Comparison of ENCODE assay signal across 11 cellular contexts in the genomic region with DNA sequence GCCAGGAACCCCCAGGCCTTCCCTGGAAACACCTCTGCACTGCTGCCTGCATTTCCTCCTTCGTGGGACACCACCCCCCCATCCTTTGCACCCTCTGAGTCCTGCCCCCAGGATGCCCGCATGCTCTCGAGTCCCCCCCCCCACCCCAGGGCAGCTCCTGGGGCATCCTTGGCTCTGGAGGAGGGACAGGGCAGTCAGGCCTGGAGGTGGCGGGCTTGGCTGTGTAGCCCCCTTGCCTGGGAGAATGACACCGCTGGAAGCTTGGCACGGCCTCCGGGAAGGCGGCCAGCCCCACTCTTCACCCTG.
DNase-seq lines count a peak whose midpoint lies in the region; ATAC-seq and TF ChIP-seq lines count a peak whose summit lies in the region.
"Had no signal": no experiment of that assay in that cellular context is flagged by ENCODE, and none has a peak within 500 bp of the region (broad histone marks: within the 10 kb centered on the region; RNA-seq: fewer than 3 reads in every experiment).

No MANE protein-coding gene starts in this region.

- CTCF ChIA-PET in PC-9 (lab: Charles Lee), result interaction anchor here (0.6 to 1.6 kb wide), 5 partner anchors 23 to 101 kb away, joined by 3 to 6 read pairs (median 3); a partner anchor contains a TSS

- ATAC-seq in Right ventricle myocardium superior (ENCODE audit: poor library complexity), result peak; percentile 91

- intact Hi-C loops in PC-9 (cut with micrococcal nuclease; ENCODE audit: unreplicated experiment) (loop anchor here (2.0 kb wide), 1 partner anchor 41 kb away; no protein-coding TSS in a partner anchor), Right ventricle myocardium superior (cut with DNase I) (no loop called here)

- H3K27me3 ChIP-seq in PC-9 (ENCODE audit: insufficient read depth, low read depth), result no peaks in the 10 kb centered on the region
- no peaks in the 10 kb centered on the region for H3K27me3 ChIP-seq in HAP-1 (ENCODE audit: low read depth)

- no peaks in the 10 kb centered on the region for H3K79me2 ChIP-seq in PC-9 (ENCODE audit: low read depth)

- peaks cover 5% of the 10 kb centered on the region for H3K36me3 Mint-ChIP-seq in glutamatergic neuron (ENCODE audit: unreplicated experiment)
- no peaks in the 10 kb centered on the region for H3K36me3 Mint-ChIP-seq in activated T-cell treated with anti-CD3 and anti-CD28 coated beads, Interleukin-2, amount 50 U/mL, for 24 hours (ENCODE audit: low read depth)

- in situ Hi-C loops in HAP-1 (cut with MboI; ENCODE audit: low sequenced_read_pairs), result no loop called here

- no peak overlapping the region for H3K4me3 Mint-ChIP-seq in glutamatergic neuron (ENCODE audit: unreplicated experiment)
- H3K4me3 Mint-ChIP-seq in activated T-cell treated with anti-CD3 and anti-CD28 coated beads, Interleukin-2, amount 50 U/mL, for 24 hours, result no peak overlapping the region
- H3K4me3 Mint-ChIP-seq: CD4-positive, alpha-beta T cell had no signal

- no peaks in the 10 kb centered on the region for H3K9me2 ChIP-seq in PC-9 (ENCODE audit: insufficient read depth)

- peaks cover 44% of the 10 kb centered on the region for H3K4me1 ChIP-seq in PC-9 (replicated peaks; ENCODE audit: insufficient read depth)
- no peaks in the 10 kb centered on the region for H3K4me1 ChIP-seq in HAP-1

- POLR2A ChIA-PET in PC-9 (lab: Charles Lee; ENCODE audit: unreplicated experiment), result interaction anchor here (0.7 kb wide), 3 partner anchors 38 to 105 kb away, joined by 4 to 28 read pairs (median 6); no protein-coding TSS in a partner anchor

- DNase-seq in AG20443 (ENCODE audit: low spot score), result peak; percentile 86
- no peak for DNase-seq in PC-9
- peak; percentile 89 for DNase-seq in Right ventricle myocardium superior
- DNase-seq in putamen (ENCODE audit: low spot score), result peak; percentile 16
- no peak for DNase-seq in EL
- no peak for DNase-seq in glutamatergic neuron
- no peak for DNase-seq in HAP-1 (ENCODE audit: low spot score in 2 of 2)
- DNase-seq in activated T-cell treated with anti-CD3 and anti-CD28 coated beads, Interleukin-2, amount 50 U/mL, for 24 hours, result no peak
- DNase-seq: activated CD4-positive, CD25-positive, alpha-beta regulatory T cell treated with anti-CD3 and anti-CD28 coated beads, Interleukin-2, amount 50 U/mL, for 72 hours; activated naive CD4-positive, alpha-beta T cell treated with anti-CD3 and anti-CD28 coated beads, Interleukin-2, amount 50 U/mL, for 16 hours; CD4-positive, alpha-beta T cell had no signal

- peaks cover 11% of the 10 kb centered on the region for H3K27me3 Mint-ChIP-seq in glutamatergic neuron (ENCODE audit: unreplicated experiment)
- no peaks in the 10 kb centered on the region for H3K27me3 Mint-ChIP-seq in activated T-cell treated with anti-CD3 and anti-CD28 coated beads, Interleukin-2, amount 50 U/mL, for 24 hours
- H3K27me3 Mint-ChIP-seq: CD4-positive, alpha-beta T cell had no signal

- H3K27ac Mint-ChIP-seq in glutamatergic neuron (ENCODE audit: unreplicated experiment), result no peak overlapping the region
- H3K27ac Mint-ChIP-seq in activated T-cell treated with anti-CD3 and anti-CD28 coated beads, Interleukin-2, amount 50 U/mL, for 24 hours, result no peak overlapping the region
- H3K27ac Mint-ChIP-seq: CD4-positive, alpha-beta T cell had no signal

- H3K9me3 ChIP-seq in PC-9 (ENCODE audit: insufficient read depth, low read depth) (no peaks in the 10 kb centered on the region), HAP-1 (no peaks in the 10 kb centered on the region)

- TF ChIP-seq CTCF in PC-9 (conservative IDR thresholded peaks at IDR 0.05), result no peak
- TF ChIP-seq CTCF in glutamatergic neuron (IDR thresholded peaks at IDR 0.05; ENCODE audit: partially characterized antibody, unreplicated experiment), result no peak

- BruUV-seq in PC-9 (replicated peaks; lab: Mats Ljungman, UMichigan), result no TSS peak

- no peaks in the 10 kb centered on the region for H4K20me1 ChIP-seq in PC-9 (ENCODE audit: insufficient read depth)

- H3K36me3 ChIP-seq in PC-9 (ENCODE audit: low read depth), result no peaks in the 10 kb centered on the region
- H3K36me3 ChIP-seq in HAP-1 (replicated peaks), result no peaks in the 10 kb centered on the region

- H3K4me3 ChIP-seq in PC-9 (peak overlapping the region; percentile 19; the same call in 1 of the 2 replicates), HAP-1 (no peak overlapping the region)

- H3K4me1 Mint-ChIP-seq in glutamatergic neuron (ENCODE audit: low read depth, unreplicated experiment), result peaks cover 29% of the 10 kb centered on the region
- no peaks in the 10 kb centered on the region for H3K4me1 Mint-ChIP-seq in activated T-cell treated with anti-CD3 and anti-CD28 coated beads, Interleukin-2, amount 50 U/mL, for 24 hours (ENCODE audit: low read depth)

- peaks cover 14% of the 10 kb centered on the region for H3K9me3 Mint-ChIP-seq in glutamatergic neuron (ENCODE audit: unreplicated experiment)
- H3K9me3 Mint-ChIP-seq in activated T-cell treated with anti-CD3 and anti-CD28 coated beads, Interleukin-2, amount 50 U/mL, for 24 hours, result no peaks in the 10 kb centered on the region
- H3K9me3 Mint-ChIP-seq: CD4-positive, alpha-beta T cell had no signal

- H3K27ac ChIP-seq in PC-9, result peak overlapping the region; percentile 93

- peaks cover 40% of the 10 kb centered on the region for H3F3A ChIP-seq in PC-9 (ENCODE audit: insufficient read depth, low read depth)

- peak overlapping the region; percentile 82 for H3K4me2 ChIP-seq in PC-9

- no peak overlapping the region for H2AFZ ChIP-seq in PC-9

Comparison
In these comparisons a context has a peak if more than half of its experiments do, and no peak if none do; other contexts are left out.
1. DNase-seq: peak in AG20443 (single experiment), Right ventricle myocardium superior (single experiment) and putamen (single experiment); none in PC-9 (0 of 2), EL (single experiment), glutamatergic neuron (single experiment), HAP-1 (0 of 2) and activated T-cell treated with anti-CD3 and anti-CD28 coated beads, Interleukin-2, amount 50 U/mL, for 24 hours (single experiment).